Comparison of ENCODE assay signal across 27 cellular contexts in genomic region chr9:93906182-93906880, GRCh38. TPM values are rescaled to one million over a fixed set of nuclear protein-coding genes. Genes with fewer than 3 reads are reported as not detected.
DNase-seq lines count a peak whose midpoint lies in the region; ATAC-seq and TF ChIP-seq lines count a peak whose summit lies in the region.
"Had no signal": no experiment of that assay in that cellular context is flagged by ENCODE, and none has a peak within 500 bp of the region (broad histone marks: within the 10 kb centered on the region; RNA-seq: fewer than 3 reads in every experiment).

No MANE protein-coding gene starts in this region.

- no peaks in the 10 kb centered on the region for H3K4me1 Mint-ChIP-seq in neural progenitor cell

- no peak overlapping the region for H3K27ac ChIP-seq in neural progenitor cell
- H3K27ac ChIP-seq in aorta (ENCODE audit: low read depth in 1 of 2, low read length in 2 of 2): no peak overlapping the region
- H3K27ac ChIP-seq: HL-60, KMS-11, Peyer's patch had no signal

- H3K79me2 ChIP-seq in neural progenitor cell (ENCODE audit: low read depth): no peaks in the 10 kb centered on the region

- H3K4me2 ChIP-seq in neural progenitor cell: no peak overlapping the region
- H3K4me2 ChIP-seq: KMS-11 had no signal

- peaks cover 14% of the 10 kb centered on the region for H3K4me1 ChIP-seq in neural progenitor cell
- no peaks in the 10 kb centered on the region for H3K4me1 ChIP-seq in aorta (ENCODE audit: control insufficient read depth in 1 of 2, insufficient read depth in 2 of 2, low read length in 2 of 2)
- H3K4me1 ChIP-seq: BE2C, Peyer's patch had no signal

- H3K9me3 ChIP-seq in neural progenitor cell (ENCODE audit: low read depth): no peaks in the 10 kb centered on the region
- no peaks in the 10 kb centered on the region for H3K9me3 ChIP-seq in aorta (ENCODE audit: control insufficient read depth, low read length)
- H3K9me3 ChIP-seq: BE2C, Peyer's patch had no signal

- peak overlapping the region; percentile 14 for H3K27ac Mint-ChIP-seq in neural progenitor cell
- H3K27ac Mint-ChIP-seq: CD14-positive monocyte had no signal

- DNase-seq in activated CD4-positive, CD25-positive, alpha-beta regulatory T cell treated with anti-CD3 and anti-CD28 coated beads, Interleukin-2, amount 50 U/mL, for 72 hours: peak; percentile 1
- DNase-seq in cardiac septum (ENCODE audit: low spot score) (peak; percentile 19), left ventricle myocardium superior (no peak), neural progenitor cell (ENCODE audit: low spot score) (no peak), aorta (peak; percentile 21 to 61), NCI-H1694 (lab: John Stamatoyannopoulos, UW) (no peak)
- DNase-seq: 8988T, ACHN, BE2C, DMS 273 treated with DMSO at 0.1 percent for 48 hours, DMS79 treated with DMSO at 0.1 percent for 48 hours, MM.1S, NCI-H2029 treated with DMSO at 0.1 percent for 48 hours, NCI-H2171, NCI-H226, NCI-H510A, NCI-H69 had no signal

- no peak overlapping the region for H3K9ac ChIP-seq in neural progenitor cell
- H3K9ac ChIP-seq: KMS-11 had no signal

- peaks cover 11% of the 10 kb centered on the region for H3F3A ChIP-seq in neural progenitor cell (ENCODE audit: low read depth)

- H3K4me3 Mint-ChIP-seq in neural progenitor cell: no peak overlapping the region
- H3K4me3 Mint-ChIP-seq: CD14-positive monocyte; CD8-positive, alpha-beta memory T cell; IgD-negative memory B cell had no signal

- no peaks in the 10 kb centered on the region for H3K27me3 Mint-ChIP-seq in neural progenitor cell (ENCODE audit: insufficient read depth, low read depth)

- H3K4me3 ChIP-seq in neural progenitor cell (no peak overlapping the region), aorta (ENCODE audit: low read length in 2 of 2) (no peak overlapping the region)
- H3K4me3 ChIP-seq: Peyer's patch had no signal

- no peaks in the 10 kb centered on the region for H3K36me3 Mint-ChIP-seq in neural progenitor cell
- H3K36me3 Mint-ChIP-seq: CD14-positive monocyte; CD8-positive, alpha-beta memory T cell; IgD-negative memory B cell had no signal

- no peaks in the 10 kb centered on the region for H3K9me3 Mint-ChIP-seq in neural progenitor cell
- H3K9me3 Mint-ChIP-seq: CD8-positive, alpha-beta memory T cell; IgD-negative memory B cell had no signal

- TF ChIP-seq CTCF in neural progenitor cell (IDR thresholded peaks at IDR 0.05): no peak

- H2AFZ ChIP-seq in neural progenitor cell (replicated peaks): no peak overlapping the region

- WGBS in aorta, 2 donors: 75 to 78% methylated on average over 10 of the region's 10 CpGs

- H4K20me1 ChIP-seq in neural progenitor cell (ENCODE audit: low read depth): peaks cover 6% of the 10 kb centered on the region

- intact Hi-C loops in cardiac septum (cut with DNase I): no loop called here
- intact Hi-C loops in left ventricle myocardium superior (cut with micrococcal nuclease): no loop called here
- intact Hi-C loops in aorta (cut with DNase I): no loop called here

- no peak for ATAC-seq in activated CD4-positive, CD25-positive, alpha-beta regulatory T cell treated with anti-CD3 and anti-CD28 coated beads, Interleukin-2, amount 50 U/mL, for 24 hours
- no peak for ATAC-seq in left ventricle myocardium superior
- ATAC-seq in aorta (ENCODE audit: low FRiP score): no peak
- ATAC-seq in HG03025 (IDR thresholded peaks at IDR 0.05; ENCODE audit: low FRiP score, unreplicated experiment): no peak

- no peaks in the 10 kb centered on the region for H3K36me3 ChIP-seq in neural progenitor cell
- H3K36me3 ChIP-seq in aorta (ENCODE audit: control insufficient read depth in 1 of 2, insufficient read depth in 2 of 2, low read length in 1 of 2): no peaks in the 10 kb centered on the region
- H3K36me3 ChIP-seq: BE2C, Peyer's patch had no signal

- H3K27me3 ChIP-seq in neural progenitor cell (peaks cover under 1% of the 10 kb centered on the region), aorta (ENCODE audit: control insufficient read depth in 1 of 2, insufficient read depth in 2 of 2, low read length in 1 of 2) (no peaks in the 10 kb centered on the region)
- H3K27me3 ChIP-seq: BE2C, Peyer's patch had no signal

RNA-seq across cellular contexts. Expression of gene BARX1, which starts 48.8 kb away (rescaled TPM):
- total RNA-seq in cardiac septum: 0.19 TPM
- not detected for total RNA-seq in left ventricle myocardium superior
- 0.17 and 2.9 TPM in 2 replicates for total RNA-seq in neural progenitor cell (ENCODE audit: low replicate concordance)
- under 1 TPM; 0.23 to 0.27 TPM for total RNA-seq in aorta
- not detected for polyA plus RNA-seq in aorta
- total RNA-seq: CD8-positive, alpha-beta memory T cell; H4; OCI-LY7; Peyer's patch had no signal
- polyA plus RNA-seq: CD14-positive monocyte; CD8-positive, alpha-beta memory T cell had no signal

Comparison
In these comparisons a context has a peak if more than half of its experiments do, and no peak if none do; other contexts are left out.
1. DNase-seq: peak in activated CD4-positive, CD25-positive, alpha-beta regulatory T cell treated with anti-CD3 and anti-CD28 coated beads, Interleukin-2, amount 50 U/mL, for 72 hours (single experiment), cardiac septum (single experiment) and aorta (2 of 2); none in left ventricle myocardium superior (single experiment), neural progenitor cell (single experiment) and NCI-H1694 (single experiment).